In the genomic region with DNA sequence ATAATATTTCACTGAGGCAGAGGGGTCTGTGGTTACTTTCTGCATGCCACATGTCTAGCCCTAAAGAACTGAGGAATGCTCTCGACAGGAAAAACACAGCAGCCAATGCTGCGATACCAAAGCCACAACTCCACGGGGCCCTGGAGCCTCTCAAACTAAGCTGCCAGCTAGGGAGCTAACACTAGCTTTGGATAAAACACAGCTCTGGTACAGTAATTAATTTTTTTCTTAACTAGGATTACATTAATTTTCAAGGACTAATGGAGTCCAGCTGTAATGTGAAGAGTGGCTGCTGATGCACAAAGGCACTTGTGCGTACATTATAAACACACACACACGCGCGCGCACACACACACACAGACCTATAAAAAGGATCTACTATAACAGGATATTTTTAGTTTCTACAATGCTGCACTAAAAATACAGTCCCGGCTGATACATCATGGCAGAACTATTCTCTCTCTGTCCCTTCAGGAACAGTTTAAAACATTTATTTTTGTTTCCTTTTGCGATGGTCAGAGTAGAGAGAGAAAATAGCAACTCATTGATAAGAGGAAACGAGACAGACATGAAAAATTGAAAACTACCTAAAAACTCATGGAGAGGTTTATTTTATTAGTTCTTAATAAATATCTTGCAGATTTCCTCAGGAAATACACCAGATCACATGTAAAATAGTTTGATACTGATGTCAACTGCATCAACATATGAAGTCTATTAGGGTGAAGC, we compare ENCODE assay signal across 8 cellular contexts.
A peak's percentile ranks its signal among the peaks of the same experiment; 100 is the strongest.
DNase-seq lines count a peak whose midpoint lies in the region; ATAC-seq, FAIRE-seq and TF ChIP-seq lines count a peak whose summit lies in the region.

No MANE protein-coding gene starts in this region.

- POLR2A ChIA-PET in activated CD8-positive, alpha-beta T cell treated with anti-CD3 and anti-CD28 coated beads for 36 hours (lab: Charles Lee), result interaction anchor here (0.9 to 1.9 kb wide), 5 partner anchors 11 to 185 kb away, joined by 3 to 5 read pairs (median 3); no protein-coding TSS in a partner anchor

- 13 to 33% (median 24%) methylated on average over 11 of the region's 11 CpGs for WGBS in spleen, 5 donors

- TF ChIP-seq POLR2A in spleen (IDR thresholded peaks at IDR 0.05) (no peak), H54 (IDR thresholded peaks at IDR 0.05; ENCODE audit: low read depth, low read length) (no peak)

- no peaks in the 10 kb centered on the region for H3K9me3 ChIP-seq in spleen

- H3K27me3 ChIP-seq in spleen (replicated peaks in 1 of 7), result no peaks in the 10 kb centered on the region

- FAIRE-seq in H54 (lab: Jason Lieb, UNC), result no peak

- peaks cover 0 to 23% (median 0%) of the 10 kb centered on the region in 6 donors for H3K36me3 ChIP-seq in spleen

- H3K4me3 Mint-ChIP-seq in activated CD8-positive, alpha-beta T cell treated with anti-CD3 and anti-CD28 coated beads for 36 hours, result peak overlapping the region; percentile 74

- H3K27me3 Mint-ChIP-seq in activated CD8-positive, alpha-beta T cell treated with anti-CD3 and anti-CD28 coated beads for 36 hours, result no peaks in the 10 kb centered on the region

- H3K27ac ChIP-seq in spleen, result peak overlapping the region; percentile 74 to 91 (median 86)

- TF ChIP-seq CTCF in HFF-Myc (IDR thresholded peaks at IDR 0.05; ENCODE audit: low read depth, low read length, missing control alignments), result no peak
- TF ChIP-seq CTCF in activated CD8-positive, alpha-beta T cell treated with anti-CD3 and anti-CD28 coated beads for 36 hours (IDR thresholded peaks at IDR 0.05), result no peak
- no peak for TF ChIP-seq CTCF in spleen (IDR thresholded peaks at IDR 0.05 in 8 of 11, conservative IDR thresholded peaks at IDR 0.05 in 3 of 11)

- peaks cover 58% of the 10 kb centered on the region for H3K4me1 Mint-ChIP-seq in activated CD8-positive, alpha-beta T cell treated with anti-CD3 and anti-CD28 coated beads for 36 hours (ENCODE audit: low read depth)

- ATAC-seq in activated CD8-positive, alpha-beta T cell treated with anti-CD3 and anti-CD28 coated beads for 36 hours, result no peak
- ATAC-seq in Right ventricle myocardium superior (ENCODE audit: poor library complexity) (peak; percentile 76), HG03108 (IDR thresholded peaks at IDR 0.05; ENCODE audit: unreplicated experiment) (no peak)

- peaks cover 27 to 60% (median 40%) of the 10 kb centered on the region in 6 donors for H3K4me1 ChIP-seq in spleen

- H3K4me3 ChIP-seq in HFF-Myc (replicated peaks; ENCODE audit: low read depth, low read length), result peak overlapping the region; percentile 38
- peak overlapping the region in 5 of 8 donors; percentile 20 to 62 (median 28) for H3K4me3 ChIP-seq in spleen

- H3K27ac Mint-ChIP-seq in activated CD8-positive, alpha-beta T cell treated with anti-CD3 and anti-CD28 coated beads for 36 hours, result peak overlapping the region; percentile 95

- peaks cover 12% of the 10 kb centered on the region for H3K36me3 Mint-ChIP-seq in activated CD8-positive, alpha-beta T cell treated with anti-CD3 and anti-CD28 coated beads for 36 hours (ENCODE audit: low read depth)

- no peak for DNase-seq in HFF-Myc (ENCODE audit: extremely low read depth, low read depth)
- no peak for DNase-seq in activated CD8-positive, alpha-beta T cell treated with anti-CD3 and anti-CD28 coated beads for 36 hours
- DNase-seq in Right ventricle myocardium superior, result peak; percentile 83
- no peak for DNase-seq in spleen
- no peak for DNase-seq in H54 (ENCODE audit: insufficient read length, low spot score)
- DNase-seq in germinal center (ENCODE audit: low spot score), result no peak
- DNase-seq in epidermal melanocyte (ENCODE audit: insufficient read length, low spot score), result no peak

- CTCF ChIA-PET in activated CD8-positive, alpha-beta T cell treated with anti-CD3 and anti-CD28 coated beads for 36 hours (lab: Charles Lee), result interaction anchor here (1.2 to 5.0 kb wide), 8 partner anchors 9 to 161 kb away, joined by 3 to 35 read pairs (median 4); no protein-coding TSS in a partner anchor

- intact Hi-C loops in activated CD8-positive, alpha-beta T cell treated with anti-CD3 and anti-CD28 coated beads for 36 hours (cut with micrococcal nuclease), result no loop called here
- intact Hi-C loops in Right ventricle myocardium superior (cut with DNase I), result loop anchor here (5.0 kb wide), 1 partner anchor 38 kb away; no protein-coding TSS in a partner anchor
- intact Hi-C loops in spleen (cut with DNase I; ENCODE audit: low total_unique reads), result no loop called here

- no peaks in the 10 kb centered on the region for H3K9me3 Mint-ChIP-seq in activated CD8-positive, alpha-beta T cell treated with anti-CD3 and anti-CD28 coated beads for 36 hours
